ENCODE assay signal across 8 cellular contexts in genomic region chr2:3423492-3424170, GRCh38. TPM values are rescaled to one million over a fixed set of nuclear protein-coding genes. Genes with fewer than 3 reads are reported as not detected.
DNase-seq lines count a peak whose midpoint lies in the region; ATAC-seq and TF ChIP-seq lines count a peak whose summit lies in the region.

No MANE protein-coding gene starts in this region.

- peak; percentile 89 for ATAC-seq in SK-N-SH treated with all-trans-retinoic acid at 6 μM for 48 hours
- ATAC-seq in gastrocnemius medialis = peak; percentile 66 to 79
- no peak for ATAC-seq in HG02840 (IDR thresholded peaks at IDR 0.05; ENCODE audit: low FRiP score, unreplicated experiment)
- ATAC-seq in HG02642 (IDR thresholded peaks at IDR 0.05; ENCODE audit: poor library complexity, unreplicated experiment) = no peak

- no peaks in the 10 kb centered on the region for H3K4me1 Mint-ChIP-seq in activated naive CD4-positive, alpha-beta T cell treated with anti-CD3 and anti-CD28 coated beads for 36 hours (ENCODE audit: low read depth)

- peak; percentile 64 for DNase-seq in HT-29 (ENCODE audit: low spot score)
- DNase-seq in activated naive CD4-positive, alpha-beta T cell treated with anti-CD3 and anti-CD28 coated beads for 36 hours = peak; percentile 86
- DNase-seq in cardiac muscle cell (ENCODE audit: low read depth in 1 of 2, low spot score in 1 of 2) = peak; percentile 57 to 61
- peak; percentile 12 to 60 for DNase-seq in gastrocnemius medialis

- no peaks in the 10 kb centered on the region for H3K9me3 Mint-ChIP-seq in activated naive CD4-positive, alpha-beta T cell treated with anti-CD3 and anti-CD28 coated beads for 36 hours

- CTCF ChIA-PET in activated naive CD4-positive, alpha-beta T cell treated with anti-CD3 and anti-CD28 coated beads for 36 hours (lab: Charles Lee) = interaction anchor here (0.6 to 5.2 kb wide), 24 partner anchors 10 to 906 kb away, joined by 3 to 44 read pairs (median 5); no protein-coding TSS in a partner anchor

- no peak overlapping the region for H3K4me3 ChIP-seq in cardiac muscle cell
- no peak overlapping the region for H3K4me3 ChIP-seq in gastrocnemius medialis

- peaks cover 22% of the 10 kb centered on the region for H3K36me3 ChIP-seq in cardiac muscle cell
- H3K36me3 ChIP-seq in gastrocnemius medialis = peaks cover 0 to 44% of the 10 kb centered on the region in 2 donors

- no peak for TF ChIP-seq POLR2A in gastrocnemius medialis (IDR thresholded peaks at IDR 0.05)

- intact Hi-C loops in activated naive CD4-positive, alpha-beta T cell treated with anti-CD3 and anti-CD28 coated beads for 36 hours (cut with micrococcal nuclease) = loop anchor here (1.0 kb wide), 2 partner anchors 39 to 228 kb away; no protein-coding TSS in a partner anchor
- intact Hi-C loops in gastrocnemius medialis (cut with DNase I; ENCODE audit: low total_unique reads) = loop anchor here (1.0 to 2.0 kb wide), 2 partner anchors 39 to 227 kb away; no protein-coding TSS in a partner anchor

- no peaks in the 10 kb centered on the region for H3K27me3 Mint-ChIP-seq in activated naive CD4-positive, alpha-beta T cell treated with anti-CD3 and anti-CD28 coated beads for 36 hours (ENCODE audit: low read depth)

- H3K27me3 ChIP-seq in cardiac muscle cell = no peaks in the 10 kb centered on the region
- H3K27me3 ChIP-seq in gastrocnemius medialis = no peaks in the 10 kb centered on the region

- H3K4me3 Mint-ChIP-seq in activated naive CD4-positive, alpha-beta T cell treated with anti-CD3 and anti-CD28 coated beads for 36 hours = no peak overlapping the region

- TF ChIP-seq CTCF in GM12873 (IDR thresholded peaks at IDR 0.05; ENCODE audit: insufficient read depth, low read depth, low read length, missing control alignments) = peak; percentile 96
- TF ChIP-seq CTCF in cardiac muscle cell (IDR thresholded peaks at IDR 0.05; ENCODE audit: low read depth, low read length) = peak; percentile 99
- peak; percentile 81 to 99 (median 90) for TF ChIP-seq CTCF in gastrocnemius medialis (IDR thresholded peaks at IDR 0.05 in 4 of 5, conservative IDR thresholded peaks at IDR 0.05 in 1 of 5)

- in situ Hi-C loops in gastrocnemius medialis (cut with MboI; ENCODE audit: low sequenced_read_pairs in 4 of 4) = loop anchor here in 1 of 4 donors (5.0 kb wide), 2 partner anchors 39 to 224 kb away; no protein-coding TSS in a partner anchor

- H3K4me1 ChIP-seq in cardiac muscle cell (ENCODE audit: low read depth) (peaks cover 14% of the 10 kb centered on the region), gastrocnemius medialis (no peaks in the 10 kb centered on the region)

- H3K27ac ChIP-seq in cardiac muscle cell = no peak overlapping the region
- no peak overlapping the region for H3K27ac ChIP-seq in gastrocnemius medialis

- H3K9me3 ChIP-seq in cardiac muscle cell (ENCODE audit: low read depth) = no peaks in the 10 kb centered on the region
- H3K9me3 ChIP-seq in gastrocnemius medialis = no peaks in the 10 kb centered on the region

- H3K27ac Mint-ChIP-seq in activated naive CD4-positive, alpha-beta T cell treated with anti-CD3 and anti-CD28 coated beads for 36 hours = no peak overlapping the region

- H3K36me3 Mint-ChIP-seq in activated naive CD4-positive, alpha-beta T cell treated with anti-CD3 and anti-CD28 coated beads for 36 hours (ENCODE audit: low read depth) = peaks cover 20% of the 10 kb centered on the region

TF ChIP-seq in SK-N-SH treated with all-trans-retinoic acid at 6 μM for 48 hours, 23 proteins besides CTCF, POLR2A, EP300 and RAD21:
- no peak for TF ChIP-seq ISL1 (CRISPR knock-in tag; IDR thresholded peaks at IDR 0.05)
- TF ChIP-seq BACH2 (CRISPR knock-in tag; IDR thresholded peaks at IDR 0.05; ENCODE audit: borderline replicate concordance) = no peak
- no peak for TF ChIP-seq CREB5 (CRISPR knock-in tag; IDR thresholded peaks at IDR 0.05; ENCODE audit: low read depth)
- TF ChIP-seq TSHZ2 (CRISPR knock-in tag; IDR thresholded peaks at IDR 0.05) = no peak
- TF ChIP-seq SNAI2 (CRISPR knock-in tag; IDR thresholded peaks at IDR 0.05) = no peak
- TF ChIP-seq ZC3H10 (CRISPR knock-in tag; IDR thresholded peaks at IDR 0.05) = no peak
- no peak for TF ChIP-seq ZNF565 (CRISPR knock-in tag; conservative IDR thresholded peaks at IDR 0.05; ENCODE audit: low read depth)
- no peak for TF ChIP-seq PPARA (CRISPR knock-in tag; IDR thresholded peaks at IDR 0.05; ENCODE audit: borderline replicate concordance)
- TF ChIP-seq PATZ1 (CRISPR knock-in tag; IDR thresholded peaks at IDR 0.05; ENCODE audit: borderline replicate concordance) = no peak

RNA-seq across cellular contexts. Expression of gene TRAPPC12, which starts 44.1 kb away (rescaled TPM):
- 77.7 and 86.8 TPM in 2 replicates for total RNA-seq in HT-29 (2014; rRNA removed; shearing (Covaris generic))
- 10 to 100 TPM; 44.3 to 45.8 TPM for total RNA-seq in activated naive CD4-positive, alpha-beta T cell treated with anti-CD3 and anti-CD28 coated beads for 36 hours
- 103 and 129 TPM in 2 replicates for total RNA-seq in cardiac muscle cell
- 77.2 and 95.8 TPM in 2 replicates for polyA plus RNA-seq in cardiac muscle cell
- 10 to 100 TPM; 36.6 to 57.4 (median 53.1) TPM for total RNA-seq in gastrocnemius medialis

RNA-seq across cellular contexts. Expression of gene EIPR1, which starts 46.0 kb away (rescaled TPM):
- 82.2 and 83.8 TPM in 2 replicates for total RNA-seq in HT-29 (2014; rRNA removed; shearing (Covaris generic))
- 10 to 100 TPM; 33.6 to 35.1 TPM for total RNA-seq in activated naive CD4-positive, alpha-beta T cell treated with anti-CD3 and anti-CD28 coated beads for 36 hours
- total RNA-seq in cardiac muscle cell (23.2 and 54.4 TPM in 2 replicates), gastrocnemius medialis (10 to 100 TPM; 23.2 to 30.5 (median 24.4) TPM)
- 12.6 and 28.2 TPM in 2 replicates for polyA plus RNA-seq in cardiac muscle cell

Comparison
In these comparisons a context has a peak if more than half of its experiments do, and no peak if none do; other contexts are left out.
1. DNase-seq: peak in every context shown above with its lines; median percentile 86 in activated naive CD4-positive, alpha-beta T cell treated with anti-CD3 and anti-CD28 coated beads for 36 hours; 64 in HT-29; 59 in cardiac muscle cell; 36 in gastrocnemius medialis.
2. ATAC-seq: peak in SK-N-SH treated with all-trans-retinoic acid at 6 μM for 48 hours (single experiment) and gastrocnemius medialis (2 of 2); none in HG02840 (single experiment) and HG02642 (single experiment).
3. Peak in every context shown above with its lines, with median percentiles within 50 percentile points of each other: CTCF ChIP-seq.